In genomic region chr12:38886064-38886463, GRCh38 we compare ENCODE assay signal across 12 cellular contexts. TPM values are rescaled to one million over a fixed set of nuclear protein-coding genes. Genes with fewer than 3 reads are reported as not detected.
DNase-seq lines count a peak whose midpoint lies in the region; ATAC-seq, FAIRE-seq and TF ChIP-seq lines count a peak whose summit lies in the region.
"Had no signal": no experiment of that assay in that cellular context is flagged by ENCODE, and none has a peak within 500 bp of the region (broad histone marks: within the 10 kb centered on the region; RNA-seq: fewer than 3 reads in every experiment).

No MANE protein-coding gene starts in this region.

- H3K4me1 ChIP-seq in GM12878 (ENCODE audit: control insufficient read depth, insufficient read depth, low read length), result no peaks in the 10 kb centered on the region
- H3K4me1 ChIP-seq in left lung, result peaks cover 0 to 14% of the 10 kb centered on the region in 2 donors

- no peaks in the 10 kb centered on the region for H3K27me3 Mint-ChIP-seq in activated naive CD8-positive, alpha-beta T cell treated with anti-CD3 and anti-CD28 coated beads, Interleukin-2, amount 50 U/mL, for 24 hours

- H3K27ac ChIP-seq in GM12878 (ENCODE audit: control insufficient read depth, insufficient read depth) (no peak overlapping the region), left lung (no peak overlapping the region)
- H3K27ac ChIP-seq: dorsolateral prefrontal cortex had no signal

- intact Hi-C loops in GM12878 (cut with micrococcal nuclease; ENCODE audit: unreplicated experiment), result no loop called here
- intact Hi-C loops in left colon (cut with DNase I, micrococcal nuclease), result no loop called here
- intact Hi-C loops in left lung (cut with DNase I), result no loop called here

- H3K36me3 ChIP-seq in GM12878 (ENCODE audit: control insufficient read depth in 2 of 2, insufficient read depth in 2 of 2, low read length in 1 of 2) (no peaks in the 10 kb centered on the region), left lung (no peaks in the 10 kb centered on the region)

- CTCF ChIA-PET in GM12878 (lab: Yijun Ruan, JAX), result interaction anchor here (1.3 to 1.4 kb wide), 3 partner anchors 19 to 236 kb away, joined by 3 to 5 read pairs (median 3); no protein-coding TSS in a partner anchor

- H3K27ac Mint-ChIP-seq in activated naive CD8-positive, alpha-beta T cell treated with anti-CD3 and anti-CD28 coated beads, Interleukin-2, amount 50 U/mL, for 24 hours, result no peak overlapping the region

- no peak overlapping the region for H3K4me3 ChIP-seq in AG10803 (ENCODE audit: low read length)
- H3K4me3 ChIP-seq in GM12878, result no peak overlapping the region
- H3K4me3 ChIP-seq in left lung, result no peak overlapping the region
- H3K4me3 ChIP-seq: dorsolateral prefrontal cortex had no signal

- peaks cover 3% of the 10 kb centered on the region; the same call in 2 of the 3 replicates for H3K9me3 ChIP-seq in GM12878 (replicated peaks; ENCODE audit: control insufficient read depth, insufficient read depth, low read length)
- peaks cover 0 to 2% of the 10 kb centered on the region in 2 donors for H3K9me3 ChIP-seq in left lung

- RAD21 ChIA-PET in GM12878 (lab: Charles Lee; ENCODE audit: unreplicated experiment), result interaction anchor here (14.3 kb wide), 1 partner anchor 14 kb away, joined by 170 read pairs; the partner anchor contains the start of gene CPNE8

- H3K4me3 Mint-ChIP-seq in activated naive CD8-positive, alpha-beta T cell treated with anti-CD3 and anti-CD28 coated beads, Interleukin-2, amount 50 U/mL, for 24 hours, result no peak overlapping the region

- H3K79me2 ChIP-seq in GM12878 (ENCODE audit: control insufficient read depth, insufficient read depth, low read length), result peaks cover 33% of the 10 kb centered on the region

- peak; percentile 41 for DNase-seq in AG10803 (ENCODE audit: low read depth)
- DNase-seq in HK-2 (ENCODE audit: unreplicated experiment), result peak; percentile 63
- DNase-seq in GM12878 (ENCODE audit: low read depth, low spot score), result no peak
- DNase-seq in left colon, result peak; percentile 87 to 92
- no peak for DNase-seq in D341Med (ENCODE audit: low spot score)
- DNase-seq in activated naive CD8-positive, alpha-beta T cell treated with anti-CD3 and anti-CD28 coated beads, Interleukin-2, amount 50 U/mL, for 24 hours, result no peak
- no peak for DNase-seq in left lung
- DNase-seq: activated T-cell treated with anti-CD3 and anti-CD28 coated beads for 4 hours, DMS79 treated with DMSO at 0.1 percent for 48 hours had no signal

- H3K27me3 ChIP-seq in GM12878 (replicated peaks in 1 of 2; ENCODE audit: control insufficient read depth in 2 of 2, insufficient read depth in 2 of 2, low read length in 1 of 2), result no peaks in the 10 kb centered on the region
- H3K27me3 ChIP-seq in left lung, result no peaks in the 10 kb centered on the region
- H3K27me3 ChIP-seq: dorsolateral prefrontal cortex had no signal

- ATAC-seq in GM12878, result peak; percentile 47
- peak; percentile 87 for ATAC-seq in left colon
- ATAC-seq in HG03354 (IDR thresholded peaks at IDR 0.05; ENCODE audit: poor library complexity, severe bottlenecking, unreplicated experiment), result no peak
- ATAC-seq in activated naive CD8-positive, alpha-beta T cell treated with anti-CD3 and anti-CD28 coated beads, Interleukin-2, amount 50 U/mL, for 24 hours, result no peak
- ATAC-seq in left lung, result no peak

- FAIRE-seq in GM12878 (lab: Jason Lieb, UNC), result no peak
- FAIRE-seq: H54 had no signal

- H3K9me3 Mint-ChIP-seq in activated naive CD8-positive, alpha-beta T cell treated with anti-CD3 and anti-CD28 coated beads, Interleukin-2, amount 50 U/mL, for 24 hours, result no peaks in the 10 kb centered on the region

- H3K36me3 Mint-ChIP-seq in activated naive CD8-positive, alpha-beta T cell treated with anti-CD3 and anti-CD28 coated beads, Interleukin-2, amount 50 U/mL, for 24 hours (ENCODE audit: low read depth), result no peaks in the 10 kb centered on the region

- in situ Hi-C loops in GM12878 (cut with MboI), result loop anchor here (25.0 kb wide), 3 partner anchors 99 to 726 kb away; partner anchors contain the start of genes ABCD2 and KIF21A

- TF ChIP-seq EP300 in GM12878 (IDR thresholded peaks at IDR 0.05; ENCODE audit: borderline replicate concordance in 1 of 2, control insufficient read depth in 1 of 2, low read depth in 2 of 2, low read length in 2 of 2), result no peak

- no peaks in the 10 kb centered on the region for H4K20me1 ChIP-seq in GM12878 (ENCODE audit: control insufficient read depth, insufficient read depth)

- H2AFZ ChIP-seq in GM12878 (ENCODE audit: control insufficient read depth, low read depth, low read length), result no peak overlapping the region

- TF ChIP-seq RAD21 in GM12878 (IDR thresholded peaks at IDR 0.05; ENCODE audit: insufficient read depth, low read depth, low read length), result no peak

- no peaks in the 10 kb centered on the region for H3K4me1 Mint-ChIP-seq in activated naive CD8-positive, alpha-beta T cell treated with anti-CD3 and anti-CD28 coated beads, Interleukin-2, amount 50 U/mL, for 24 hours

- SMC1A ChIA-PET in GM12878 (lab: Charles Lee; ENCODE audit: uncharacterized antibody, unreplicated experiment), result interaction anchor here (0.7 to 4.4 kb wide), 7 partner anchors 8 to 115 kb away, joined by 3 to 38 read pairs (median 5); partner anchors contain the start of gene CPNE8

- no peak overlapping the region for H3K4me2 ChIP-seq in GM12878 (ENCODE audit: control insufficient read depth, insufficient read depth)

- no TSS peak for BruUV-seq in GM12878 (replicated peaks; lab: Mats Ljungman, UMichigan)

- no peak for TF ChIP-seq POLR2A in GM12878 (IDR thresholded peaks at IDR 0.05; ENCODE audit: low read depth, low read length)

- no peak overlapping the region for H3K9ac ChIP-seq in GM12878 (ENCODE audit: control insufficient read depth, insufficient read depth, low read length)

- TF ChIP-seq CTCF in AG10803 (conservative IDR thresholded peaks at IDR 0.05; ENCODE audit: low read length) (no peak), GM12878 (IDR thresholded peaks at IDR 0.05 in 2 of 3, conservative IDR thresholded peaks at IDR 0.05 in 1 of 3; ENCODE audit: control insufficient read depth in 2 of 3, extremely low read depth in 1 of 3, insufficient read depth in 1 of 3, low read depth in 3 of 3, low read length in 3 of 3) (no peak), left lung (IDR thresholded peaks at IDR 0.05) (no peak)

- POLR2A ChIA-PET in GM12878 (lab: Charles Lee), result interaction anchor here (0.8 to 1.6 kb wide), 2 partner anchors 9 to 48 kb away, joined by 3 to 6 read pairs; no protein-coding TSS in a partner anchor

TF ChIP-seq in GM12878, 131 proteins besides CTCF, POLR2A, EP300 and RAD21 (continues in another document):
- TF ChIP-seq STAT3 (IDR thresholded peaks at IDR 0.05; ENCODE audit: low read depth, low read length), result no peak
- no peak for TF ChIP-seq FOXM1 (IDR thresholded peaks at IDR 0.05; ENCODE audit: low read depth, low read length)
- no peak for TF ChIP-seq SIX5 (IDR thresholded peaks at IDR 0.05; ENCODE audit: low read depth, low read length, severe bottlenecking)
- TF ChIP-seq NBN (IDR thresholded peaks at IDR 0.05), result no peak
- no peak for TF ChIP-seq MEF2B (IDR thresholded peaks at IDR 0.05; ENCODE audit: partially characterized antibody, poor library complexity, severe bottlenecking)
- no peak for TF ChIP-seq BACH1 (IDR thresholded peaks at IDR 0.05; ENCODE audit: borderline replicate concordance)
- TF ChIP-seq RB1 (IDR thresholded peaks at IDR 0.05; ENCODE audit: borderline replicate concordance), result no peak
- no peak for TF ChIP-seq ESRRA (IDR thresholded peaks at IDR 0.05; ENCODE audit: low read length)
- TF ChIP-seq ZNF384 (IDR thresholded peaks at IDR 0.05; ENCODE audit: borderline replicate concordance, low read depth, low read length), result no peak
- TF ChIP-seq CBX3 (IDR thresholded peaks at IDR 0.05; ENCODE audit: borderline replicate concordance, low read depth), result no peak
- no peak for TF ChIP-seq USF2 (IDR thresholded peaks at IDR 0.05; ENCODE audit: borderline replicate concordance, low read depth, low read length)

RNA-seq across cellular contexts. Expression of gene CPNE8, which starts 19.3 kb away (rescaled TPM):
- total RNA-seq in GM12878 (2013; cell fraction: nucleolus; rRNA removed), result 85.5 and 97.5 TPM in 2 replicates
- total RNA-seq in GM12878 (2014; rRNA removed) (15.5 and 20.2 TPM in 2 replicates), GM12878 (2014; rRNA removed; fragmentation: Illumina TruSeq; extraction: Trizol) (21.5 and 22.1 TPM in 2 replicates), GM12878 (2021) (17.0 and 18.8 TPM in 2 replicates), left colon (10 to 100 TPM; 30.6 to 32.4 TPM), left lung (10 to 100 TPM; 18.0 to 25.8 TPM)
- 4.8 TPM for polyA plus RNA-seq in GM12878 (2011; ENCODE audit: low read depth)
- polyA plus RNA-seq in GM12878 (2011; rRNA removed) (38.4 and 54.0 TPM in 2 replicates), GM12878 (2014; fragmentation: Illumina TruSeq; extraction: Trizol) (15.3 and 20.8 TPM in 2 replicates), GM12878 (2014; fragmentation: Nextera tagmentation; extraction: Ambion mirVana) (10 to 100 TPM; 13.0 to 24.2 TPM), GM12878 (2014; rRNA removed) (9.9 and 11.3 TPM in 2 replicates), GM12878 (2016; fragmentation: Nextera tagmentation; extraction: Ambion mirVana) (10 to 100 TPM; 19.1 to 21.1 TPM)
- 11.8 and 12.8 TPM in 2 replicates for polyA plus RNA-seq in GM12878 (2011; cell fraction: cytosol; rRNA removed)
- polyA plus RNA-seq in GM12878 (2011; cell fraction: nucleus; rRNA removed), result 46.7 and 48.9 TPM in 2 replicates
- 8.3 and 9.2 TPM in 2 replicates for polyA plus RNA-seq in GM12878 (2012)
- 29.6 and 35.5 TPM in 2 replicates for polyA minus RNA-seq in GM12878 (2011; rRNA and poly(A)+ RNA removed)
- 10.4 and 13.0 TPM in 2 replicates for polyA minus RNA-seq in GM12878 (2011; cell fraction: cytosol; rRNA and poly(A)+ RNA removed)
- 55.9 and 96.4 TPM in 2 replicates for polyA minus RNA-seq in GM12878 (2011; cell fraction: nucleus; rRNA and poly(A)+ RNA removed)

Comparison
In these comparisons a context has a peak if more than half of its experiments do, and no peak if none do; other contexts are left out.
1. DNase-seq: peak in AG10803 (single experiment), HK-2 (single experiment) and left colon (2 of 2); none in GM12878 (single experiment), D341Med (single experiment), activated naive CD8-positive, alpha-beta T cell treated with anti-CD3 and anti-CD28 coated beads, Interleukin-2, amount 50 U/mL, for 24 hours (single experiment) and left lung (0 of 2).
2. ATAC-seq: peak in GM12878 (single experiment) and left colon (single experiment); none in HG03354 (single experiment), activated naive CD8-positive, alpha-beta T cell treated with anti-CD3 and anti-CD28 coated beads, Interleukin-2, amount 50 U/mL, for 24 hours (single experiment) and left lung (single experiment).